Comparison of ENCODE assay signal across 8 cellular contexts in the genomic region with DNA sequence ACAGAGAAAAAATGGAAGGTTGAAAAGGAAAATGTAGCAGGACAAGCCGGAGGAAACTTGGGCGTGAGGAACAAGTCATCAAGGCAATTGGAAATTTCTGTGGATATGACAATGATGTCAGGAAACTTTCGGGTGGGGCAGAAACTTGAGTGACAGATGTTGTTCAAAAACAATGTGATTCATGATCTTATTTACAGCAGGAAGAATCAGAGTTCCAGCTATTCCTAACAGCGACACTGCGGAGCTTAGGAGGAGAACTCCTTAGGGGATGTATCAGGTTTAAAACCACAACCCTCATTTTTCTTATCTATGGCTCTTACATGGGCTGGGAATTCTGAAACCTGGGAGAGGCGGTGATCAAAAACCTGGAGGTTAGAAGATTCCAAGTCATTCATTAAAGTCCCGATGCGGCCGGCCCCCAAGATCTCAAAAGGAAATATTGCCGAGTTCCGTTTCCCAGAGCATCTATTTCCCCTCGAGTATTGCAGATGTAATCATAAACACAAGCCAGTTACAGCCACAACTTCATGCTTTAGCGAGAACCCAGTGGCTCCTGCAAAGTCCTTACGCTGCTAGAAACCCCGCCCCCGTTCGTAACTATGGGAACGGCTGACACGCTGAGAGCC. TPM values are rescaled to one million over a fixed set of nuclear protein-coding genes. Genes with fewer than 3 reads are reported as not detected.
DNase-seq lines count a peak whose midpoint lies in the region; ATAC-seq, FAIRE-seq and TF ChIP-seq lines count a peak whose summit lies in the region.

No MANE protein-coding gene starts in this region.

- DNase-seq in A549 (ENCODE audit: low read depth in 1 of 2, low spot score in 1 of 2) (no peak), choroid plexus epithelial cell (ENCODE audit: low read depth) (no peak), cortex of kidney (lab: John Stamatoyannopoulos, UW) (no peak), lower leg skin (ENCODE audit: low spot score in 2 of 2) (no peak), NOMO-1 treated with dmso at 0.1 percent for 144 hours (lab: John Stamatoyannopoulos, UW; ENCODE audit: unreplicated experiment) (no peak)
- no peak for DNase-seq in Jurkat, Clone E6-1 (ENCODE audit: low read depth, low spot score)

- POLR2A ChIA-PET in A549 (lab: Yijun Ruan, JAX) = no interaction called here

- CTCF ChIA-PET in A549 (lab: Yijun Ruan, JAX) = no interaction called here

- H3K4me1 ChIP-seq in A549 (no peaks in the 10 kb centered on the region), muscle layer of duodenum (ENCODE audit: control insufficient read depth in 1 of 2, insufficient read depth in 2 of 2, low read length in 2 of 2) (peaks cover 6 to 10% of the 10 kb centered on the region in 2 donors)

- no peak for ATAC-seq in A549
- ATAC-seq in GM19324 (IDR thresholded peaks at IDR 0.05; ENCODE audit: low FRiP score, unreplicated experiment) = no peak

- peak overlapping the region; percentile 55 for H3K4me3 ChIP-seq in A549
- peak overlapping the region; percentile 51 for H3K4me3 ChIP-seq in Jurkat, Clone E6-1 (ENCODE audit: low read length)
- H3K4me3 ChIP-seq in choroid plexus epithelial cell (ENCODE audit: low read depth, low read length) = peak overlapping the region; percentile 40
- peak overlapping the region; percentile 54 to 71 for H3K4me3 ChIP-seq in muscle layer of duodenum (ENCODE audit: low read depth in 1 of 2, low read length in 2 of 2)
- H3K4me3 ChIP-seq in lower leg skin (ENCODE audit: low read depth, poor library complexity, severe bottlenecking) = no peak overlapping the region

- no peak for TF ChIP-seq CTCF in A549 (IDR thresholded peaks at IDR 0.05)
- no peak for TF ChIP-seq CTCF in choroid plexus epithelial cell (conservative IDR thresholded peaks at IDR 0.05; ENCODE audit: low read depth, low read length)
- no peak for TF ChIP-seq CTCF in lower leg skin (IDR thresholded peaks at IDR 0.05)

- intact Hi-C loops in lower leg skin (cut with DNase I; ENCODE audit: low total_unique reads) = no loop called here

- H3K36me3 ChIP-seq in muscle layer of duodenum (ENCODE audit: control insufficient read depth in 1 of 2, insufficient read depth in 2 of 2, low read length in 2 of 2) = no peaks in the 10 kb centered on the region

- H3K27me3 ChIP-seq in muscle layer of duodenum (ENCODE audit: low read depth, low read length) = no peaks in the 10 kb centered on the region

- H3K27ac ChIP-seq in A549 (no peak overlapping the region), muscle layer of duodenum (ENCODE audit: low read length) (peak overlapping the region; percentile 56)

- no peak for FAIRE-seq in A549 (lab: Jason Lieb, UNC)

- 3% methylated on average over 19 of the region's 19 CpGs for WGBS in A549 (ENCODE audit: missing lambda C conversion rate)
- 1 to 2% methylated on average over 19 of the region's 19 CpGs for WGBS in lower leg skin, 2 donors

- TF ChIP-seq EP300 in A549 (IDR thresholded peaks at IDR 0.05) = no peak

- TF ChIP-seq RAD21 in A549 (conservative IDR thresholded peaks at IDR 0.05 in 1 of 2, IDR thresholded peaks at IDR 0.05 in 1 of 2) = no peak

- peak overlapping the region; percentile 87 for H3K4me2 ChIP-seq in A549

- H3K9me3 ChIP-seq in A549 (0 out of 3 replicates have a peak, but pooled peaks cover 3% of the 10 kb centered on the region), muscle layer of duodenum (ENCODE audit: control insufficient read depth in 1 of 2, low read length in 2 of 2) (no peaks in the 10 kb centered on the region)

- TF ChIP-seq POLR2A in A549 (IDR thresholded peaks at IDR 0.05; ENCODE audit: low read length) (no peak), lower leg skin (IDR thresholded peaks at IDR 0.05) (no peak)

TF ChIP-seq in A549, 52 proteins besides CTCF, POLR2A, EP300 and RAD21:
- no peak for TF ChIP-seq RFX5 (IDR thresholded peaks at IDR 0.05)
- TF ChIP-seq HDAC2 (IDR thresholded peaks at IDR 0.05) = no peak
- TF ChIP-seq ZSCAN20 (CRISPR knock-in tag; IDR thresholded peaks at IDR 0.05) = no peak
- TF ChIP-seq NR3C1 (IDR thresholded peaks at IDR 0.05) = no peak
- TF ChIP-seq JUNB (IDR thresholded peaks at IDR 0.05) = no peak
- no peak for TF ChIP-seq EHMT2 (IDR thresholded peaks at IDR 0.05; ENCODE audit: low read depth)
- no peak for TF ChIP-seq HOXB13 (CRISPR knock-in tag; IDR thresholded peaks at IDR 0.05; ENCODE audit: low read depth)

RNA-seq across cellular contexts. Expression of a gene that starts 0.7 kb away (rescaled TPM):
- polyA plus RNA-seq in A549 (2011; rRNA removed) = 1.8 and 2.2 TPM in 2 replicates
- 0.19 and 0.23 TPM in 2 replicates for polyA plus RNA-seq in A549 (2012; cell fraction: cytosol; rRNA removed)
- 0.18 and 0.26 TPM in 2 replicates for polyA plus RNA-seq in A549 (2012; cell fraction: nucleus; rRNA removed)
- polyA plus RNA-seq in A549 (2017; fragmentation: RNase III; extraction: RNeasy Plus Mini Kit Qiagen cat#74134 plus additional on column Dnase treatment) = 0.15 to 0.20 TPM (median 0.19 TPM) in 3 replicates
- 0.73 and 0.95 TPM in 2 replicates for polyA minus RNA-seq in A549 (2011; rRNA and poly(A)+ RNA removed)
- polyA plus RNA-seq in Jurkat, Clone E6-1 (2012; ENCODE audit: insufficient read depth, insufficient read length) = 4.5 TPM
- total RNA-seq in lower leg skin = 100 to 1,000 TPM in 1 of 4 donors, 10 to 100 TPM in 3; 44.0 to 103 (median 60.3) TPM
